1 cellular context compared by ENCODE assay signal in the genomic region with DNA sequence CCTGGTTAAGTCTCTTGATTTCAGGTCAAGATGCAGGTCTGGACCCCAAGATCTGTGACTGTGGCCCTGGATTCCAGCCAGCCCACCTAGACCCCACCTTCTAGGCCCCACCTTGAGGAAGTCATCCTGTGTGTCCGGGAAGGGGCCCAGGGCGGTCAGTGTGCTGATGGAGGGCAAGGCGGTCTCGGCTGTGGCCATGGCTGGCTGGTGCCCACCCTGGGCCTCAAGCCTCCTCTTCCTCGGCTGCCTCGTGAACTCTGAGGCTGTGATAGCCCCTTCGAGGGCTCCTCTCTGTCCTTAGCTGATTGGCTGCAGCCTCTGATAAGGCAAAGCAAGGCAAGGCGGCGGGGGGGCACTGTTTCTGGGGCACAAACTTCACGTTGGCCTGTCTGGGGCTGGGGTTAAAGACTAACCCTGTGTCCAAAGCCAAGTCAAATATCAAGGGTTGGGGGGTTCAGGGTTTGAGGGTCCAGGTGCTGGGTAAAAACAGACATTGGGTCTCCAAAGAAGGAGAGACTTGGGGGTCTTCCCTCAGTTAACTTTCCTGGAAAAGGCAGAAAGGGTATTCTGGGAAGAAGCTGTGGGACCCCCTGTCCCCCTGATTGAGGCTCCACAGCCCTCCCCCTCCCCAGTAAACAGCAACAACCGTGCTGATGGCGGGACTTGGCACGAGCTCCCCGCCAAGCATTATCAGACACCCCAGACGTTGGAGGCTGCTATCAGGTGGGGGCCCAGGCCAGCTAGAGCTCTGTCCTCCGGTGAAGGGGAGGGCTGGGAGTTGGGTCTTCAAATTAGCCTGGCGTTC.
TF ChIP-seq lines count a peak whose summit lies in the region.

A gene (minus strand): TSS at position 259 of the 805 bp plus-strand sequence. CDS start 61 bp downstream, at position 198.

TF ChIP-seq in H1, 55 proteins besides CTCF, POLR2A, EP300 and RAD21 (continued from another document):
- TF ChIP-seq SP2 (IDR thresholded peaks at IDR 0.05; ENCODE audit: low read length) (no peak), CBX5 (IDR thresholded peaks at IDR 0.05; ENCODE audit: low read depth, low read length) (no peak)
